8 cellular contexts compared by ENCODE assay signal in the genomic region with DNA sequence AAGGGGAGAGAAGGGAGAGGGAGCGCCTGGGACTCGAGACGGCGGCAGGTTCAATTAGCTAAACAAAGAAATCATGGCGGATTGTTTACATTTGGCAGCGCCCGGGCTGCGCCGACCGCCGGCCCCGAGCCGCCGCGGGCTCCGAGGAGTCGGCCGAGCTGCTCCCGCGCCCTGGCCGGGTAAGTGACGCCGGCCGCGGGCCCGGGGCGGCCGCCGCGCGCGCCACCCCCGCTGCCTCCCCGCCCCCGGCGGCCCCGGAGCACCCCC.
DNase-seq lines count a peak whose midpoint lies in the region; ATAC-seq and TF ChIP-seq lines count a peak whose summit lies in the region.

No MANE protein-coding gene starts in this region.

- H3K27me3 ChIP-seq in NT2/D1 (ENCODE audit: insufficient read depth, insufficient read length) (no peaks in the 10 kb centered on the region), prostate gland (replicated peaks; ENCODE audit: insufficient read depth) (no peaks in the 10 kb centered on the region)

- peak overlapping the region; percentile 86 for H3K9ac ChIP-seq in NT2/D1 (ENCODE audit: insufficient read length, low read depth)

- intact Hi-C loops in prostate gland (cut with DNase I) = no loop called here

- no peak overlapping the region for H3K27ac ChIP-seq in prostate gland

- no peak for TF ChIP-seq CTCF in epithelial cell of esophagus (IDR thresholded peaks at IDR 0.05; ENCODE audit: insufficient read depth, low read depth, low read length, missing control alignments)
- TF ChIP-seq CTCF in prostate gland (IDR thresholded peaks at IDR 0.05) = no peak

- DNase-seq in Daoy (ENCODE audit: low read depth) = peak; percentile 21
- DNase-seq in NT2/D1 (ENCODE audit: low read depth, low spot score) = peak; percentile 47
- DNase-seq in epithelial cell of esophagus (ENCODE audit: low read depth) = peak; percentile 14
- no peak for DNase-seq in prostate gland (ENCODE audit: low spot score)
- DNase-seq in glomerular visceral epithelial cell (ENCODE audit: extremely low spot score) = no peak
- no peak for DNase-seq in HCEC 1CT

- peak overlapping the region; percentile 60 for H3K4me3 ChIP-seq in NT2/D1 (ENCODE audit: insufficient read length, low read depth)
- peak overlapping the region; percentile 47 for H3K4me3 ChIP-seq in epithelial cell of esophagus (ENCODE audit: low read length)
- H3K4me3 ChIP-seq in prostate gland = peak overlapping the region; percentile 27 to 35

- ATAC-seq in HG02642 (IDR thresholded peaks at IDR 0.05; ENCODE audit: poor library complexity, unreplicated experiment) (peak; percentile 68), GM21619 (IDR thresholded peaks at IDR 0.05; ENCODE audit: unreplicated experiment) (no peak)

- TF ChIP-seq POLR2A in prostate gland (IDR thresholded peaks at IDR 0.05) = no peak

- H3K4me1 ChIP-seq in NT2/D1 (ENCODE audit: insufficient read depth, insufficient read length) (peaks cover 3% of the 10 kb centered on the region), prostate gland (replicated peaks) (no peaks in the 10 kb centered on the region)

- no peaks in the 10 kb centered on the region for H3K9me3 ChIP-seq in NT2/D1 (ENCODE audit: insufficient read depth, low read length)
- no peaks in the 10 kb centered on the region for H3K9me3 ChIP-seq in prostate gland

- H3K36me3 ChIP-seq in NT2/D1 (ENCODE audit: insufficient read depth, insufficient read length, low read length) = no peaks in the 10 kb centered on the region
- H3K36me3 ChIP-seq in prostate gland = no peaks in the 10 kb centered on the region

- WGBS in prostate gland = 0% methylated on average over 30 of the region's 37 CpGs

Comparison
In these comparisons a context has a peak if more than half of its experiments do, and no peak if none do; other contexts are left out.
1. DNase-seq: peak in Daoy (single experiment), NT2/D1 (single experiment) and epithelial cell of esophagus (single experiment); none in prostate gland (single experiment), glomerular visceral epithelial cell (single experiment) and HCEC 1CT (single experiment).
2. Peak in every context shown above with its lines, with median percentiles within 50 percentile points of each other: H3K4me3 ChIP-seq.